In the genomic region with DNA sequence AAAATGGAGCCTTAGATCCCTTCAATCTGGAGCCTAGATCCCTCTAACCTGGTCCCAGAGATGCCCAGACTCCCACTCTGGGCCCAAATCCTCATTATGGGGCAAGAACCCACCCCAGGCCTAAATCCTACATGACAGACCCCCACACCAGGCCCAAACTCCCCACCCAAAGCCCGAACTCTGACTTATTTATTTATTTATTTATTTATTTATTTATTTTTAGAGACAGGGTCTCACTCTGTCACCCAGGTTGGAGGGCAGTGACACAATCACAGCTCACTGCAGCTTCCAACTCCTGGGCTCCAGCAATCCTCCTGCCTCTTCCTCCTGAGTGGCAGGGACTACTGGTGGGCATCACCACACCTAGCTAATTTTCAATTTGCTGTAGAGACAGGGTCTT, we compare ENCODE assay signal across 8 cellular contexts. TPM values are rescaled to one million over a fixed set of nuclear protein-coding genes. Genes with fewer than 3 reads are reported as not detected.
"Had no signal": no experiment of that assay in that cellular context is flagged by ENCODE, and none has a peak within 500 bp of the region (broad histone marks: within the 10 kb centered on the region; RNA-seq: fewer than 3 reads in every experiment).

No MANE protein-coding gene starts in this region.

- H3K4me3 ChIP-seq: GM12878 had no signal

- DNase-seq: GDM1, GF-D8 had no signal

- FAIRE-seq: G401.6, GM12878, GM12891, GM12892, GM18507, GM19239 had no signal

RNA-seq across cellular contexts. Expression of gene FBN3, which starts 12.0 kb away (rescaled TPM):
- polyA plus RNA-seq: GM12878 had no signal
